ENCODE assay signal across 8 cellular contexts in genomic region chr7:139232893-139233292, GRCh38. TPM values are rescaled to one million over a fixed set of nuclear protein-coding genes. Genes with fewer than 3 reads are reported as not detected.
A peak's percentile ranks its signal among the peaks of the same experiment; 100 is the strongest.
DNase-seq lines count a peak whose midpoint lies in the region; ATAC-seq and TF ChIP-seq lines count a peak whose summit lies in the region.

No MANE protein-coding gene starts in this region.

- no peak overlapping the region for H3K27ac Mint-ChIP-seq in activated T-helper 2 cell treated with anti-CD3 and anti-CD28 coated beads, Interferon-gamma antibody, Interleukin-2, Interleukin-4, amounts not matched to agents 10 μg/mL and 5 μg/mL and 100 μg/mL, durations not matched to agents 14 hours and 24 hours and 36 hours

- peaks cover 13% of the 10 kb centered on the region for H3K27me3 Mint-ChIP-seq in activated T-helper 2 cell treated with anti-CD3 and anti-CD28 coated beads, Interferon-gamma antibody, Interleukin-2, Interleukin-4, amounts not matched to agents 10 μg/mL and 5 μg/mL and 100 μg/mL, durations not matched to agents 14 hours and 24 hours and 36 hours (ENCODE audit: low read depth)

- TF ChIP-seq CTCF in AG10803 (conservative IDR thresholded peaks at IDR 0.05; ENCODE audit: low read length) (no peak), left lung (IDR thresholded peaks at IDR 0.05) (no peak)

- H3K4me3 Mint-ChIP-seq in activated T-helper 2 cell treated with anti-CD3 and anti-CD28 coated beads, Interferon-gamma antibody, Interleukin-2, Interleukin-4, amounts not matched to agents 10 μg/mL and 5 μg/mL and 100 μg/mL, durations not matched to agents 14 hours and 24 hours and 36 hours (ENCODE audit: low read depth): peak overlapping the region; percentile 92

- no peak overlapping the region for H3K27ac ChIP-seq in left lung

- DNase-seq in AG10803 (ENCODE audit: low read depth) (peak; percentile 53), HAP-1 (ENCODE audit: low spot score in 2 of 2) (no peak), left lung (no peak), globus pallidus (ENCODE audit: low spot score) (no peak), MV-4-11 (lab: John Stamatoyannopoulos, UW) (no peak)
- no peak for DNase-seq in activated T-helper 2 cell treated with anti-CD3 and anti-CD28 coated beads, Interferon-gamma antibody, Interleukin-2, Interleukin-4, amounts not matched to agents 10 μg/mL and 5 μg/mL and 100 μg/mL, durations not matched to agents 14 hours and 24 hours and 36 hours (ENCODE audit: low spot score)
- no peak for DNase-seq in stimulated activated naive CD4-positive, alpha-beta T cell (lab: John Stamatoyannopoulos, UW)

- peaks cover 24% of the 10 kb centered on the region for H3K4me1 Mint-ChIP-seq in activated T-helper 2 cell treated with anti-CD3 and anti-CD28 coated beads, Interferon-gamma antibody, Interleukin-2, Interleukin-4, amounts not matched to agents 10 μg/mL and 5 μg/mL and 100 μg/mL, durations not matched to agents 14 hours and 24 hours and 36 hours (ENCODE audit: low read depth)

- no peaks in the 10 kb centered on the region for H3K9me3 Mint-ChIP-seq in activated T-helper 2 cell treated with anti-CD3 and anti-CD28 coated beads, Interferon-gamma antibody, Interleukin-2, Interleukin-4, amounts not matched to agents 10 μg/mL and 5 μg/mL and 100 μg/mL, durations not matched to agents 14 hours and 24 hours and 36 hours

- intact Hi-C loops in activated T-helper 2 cell treated with anti-CD3 and anti-CD28 coated beads, Interferon-gamma antibody, Interleukin-2, Interleukin-4, amounts not matched to agents 10 μg/mL and 5 μg/mL and 100 μg/mL, durations not matched to agents 14 hours and 24 hours and 36 hours (cut with micrococcal nuclease): loop anchor here (1.0 to 5.0 kb wide), 5 partner anchors 8 to 449 kb away; partner anchors contain the start of gene KIAA1549
- intact Hi-C loops in left lung (cut with DNase I): no loop called here

- H3K36me3 Mint-ChIP-seq in activated T-helper 2 cell treated with anti-CD3 and anti-CD28 coated beads, Interferon-gamma antibody, Interleukin-2, Interleukin-4, amounts not matched to agents 10 μg/mL and 5 μg/mL and 100 μg/mL, durations not matched to agents 14 hours and 24 hours and 36 hours (ENCODE audit: low read depth): peaks cover 15% of the 10 kb centered on the region

- H3K36me3 ChIP-seq in HAP-1 (replicated peaks) (peaks cover 5% of the 10 kb centered on the region; the same call in 1 of the 2 replicates), left lung (peaks cover 0 to 10% of the 10 kb centered on the region in 2 donors)

- peak overlapping the region; percentile 95 for H3K4me3 ChIP-seq in AG10803 (ENCODE audit: low read length)
- peak overlapping the region; percentile 99 for H3K4me3 ChIP-seq in HAP-1
- H3K4me3 ChIP-seq in left lung: peak overlapping the region; percentile 93 to 94

- no peaks in the 10 kb centered on the region for H3K9me3 ChIP-seq in HAP-1
- H3K9me3 ChIP-seq in left lung: no peaks in the 10 kb centered on the region

- no peak for ATAC-seq in left lung
- ATAC-seq in HG03520 (IDR thresholded peaks at IDR 0.05; ENCODE audit: unreplicated experiment): no peak

- in situ Hi-C loops in HAP-1 (cut with MboI; ENCODE audit: low sequenced_read_pairs): no loop called here

- H3K27me3 ChIP-seq in HAP-1 (ENCODE audit: low read depth) (peaks cover 7% of the 10 kb centered on the region), left lung (no peaks in the 10 kb centered on the region)

- H3K4me1 ChIP-seq in HAP-1 (peaks cover 8% of the 10 kb centered on the region; the same call in 1 of the 2 replicates), left lung (peaks cover 16 to 32% of the 10 kb centered on the region in 2 donors)

RNA-seq across cellular contexts. Expression of gene UBN2, which starts 1.9 kb away (rescaled TPM):
- 13.6 and 14.1 TPM in 2 replicates for total RNA-seq in activated T-helper 2 cell treated with anti-CD3 and anti-CD28 coated beads, Interferon-gamma antibody, Interleukin-2, Interleukin-4, amounts not matched to agents 10 μg/mL and 5 μg/mL and 100 μg/mL, durations not matched to agents 14 hours and 24 hours and 36 hours
- total RNA-seq in left lung: 10 to 100 TPM; 16.9 to 19.1 TPM
